In the genomic region with DNA sequence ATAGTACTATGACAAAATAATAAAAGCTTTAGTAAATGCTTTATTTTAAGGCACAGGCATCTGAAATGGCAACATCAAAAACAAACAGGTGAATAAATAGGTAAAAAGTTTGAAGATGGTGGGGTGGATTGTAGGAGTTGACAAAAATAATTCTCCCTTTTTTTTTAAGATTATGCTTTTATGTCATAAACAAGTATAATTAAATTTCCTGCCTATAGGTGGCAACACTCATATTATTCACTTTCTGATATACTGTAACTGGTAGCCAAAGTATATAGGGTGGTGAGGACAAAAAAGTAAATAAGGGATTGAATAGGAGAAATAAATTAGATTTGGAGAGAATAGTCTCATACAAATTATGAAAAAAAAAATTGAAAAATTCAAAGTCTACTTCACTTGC, we compare ENCODE assay signal across 11 cellular contexts.
DNase-seq lines count a peak whose midpoint lies in the region; ATAC-seq, FAIRE-seq and TF ChIP-seq lines count a peak whose summit lies in the region.
"Had no signal": no experiment of that assay in that cellular context is flagged by ENCODE, and none has a peak within 500 bp of the region (broad histone marks: within the 10 kb centered on the region; RNA-seq: fewer than 3 reads in every experiment).

No MANE protein-coding gene starts in this region.

- no peak overlapping the region for H3K4me3 ChIP-seq in K562
- H3K4me3 ChIP-seq: BLaER1, suprapubic skin had no signal

- no TSS peak for BruUV-seq in K562 (replicated peaks; lab: Mats Ljungman, UMichigan)

- H2AFZ ChIP-seq in K562 (ENCODE audit: low read depth, low read length) = no peak overlapping the region

- ATAC-seq in K562 = peak; percentile 53; the same call in 1 of the 3 replicates
- ATAC-seq in HG03565 (IDR thresholded peaks at IDR 0.05; ENCODE audit: unreplicated experiment) = no peak
- no peak for ATAC-seq in HG03521 (IDR thresholded peaks at IDR 0.05; ENCODE audit: unreplicated experiment)

- no peaks in the 10 kb centered on the region for H3K36me3 Mint-ChIP-seq in osteocyte (ENCODE audit: unreplicated experiment)
- H3K36me3 Mint-ChIP-seq: activated naive CD8-positive, alpha-beta T cell had no signal

- no peaks in the 10 kb centered on the region for H3K9me3 ChIP-seq in K562 (replicated peaks; ENCODE audit: control insufficient read depth, insufficient read depth, low read depth, low read length)
- H3K9me3 ChIP-seq: BLaER1, suprapubic skin had no signal

- no peak overlapping the region for H3K9ac ChIP-seq in K562 (ENCODE audit: insufficient read depth in 1 of 2, low read depth in 2 of 2, low read length in 2 of 2)
- H3K9ac ChIP-seq: BLaER1 had no signal

- no peaks in the 10 kb centered on the region for H4K20me1 ChIP-seq in K562 (replicated peaks; ENCODE audit: control insufficient read depth, insufficient read depth, low read length)

- H3K4me1 ChIP-seq in K562 (replicated peaks in 1 of 2; ENCODE audit: control insufficient read depth in 2 of 2, insufficient read depth in 2 of 2, low read length in 2 of 2) = no peaks in the 10 kb centered on the region
- H3K4me1 ChIP-seq: BLaER1, suprapubic skin had no signal

- H3K4me3 Mint-ChIP-seq in osteocyte (ENCODE audit: unreplicated experiment) = no peak overlapping the region
- H3K4me3 Mint-ChIP-seq: activated naive CD8-positive, alpha-beta T cell had no signal

- intact Hi-C loops in K562 (cut with micrococcal nuclease) = no loop called here

- CTCF ChIA-PET in K562 (lab: Yijun Ruan, JAX; ENCODE audit: low intra/inter-chr PET ratio) = no interaction called here

- no peaks in the 10 kb centered on the region for H3K9me1 ChIP-seq in K562 (ENCODE audit: control insufficient read depth, insufficient read depth, low read length)

- H3K36me3 ChIP-seq in K562 (ENCODE audit: control insufficient read depth, insufficient read depth, low read length) = peaks cover 4% of the 10 kb centered on the region; the same call in 1 of the 3 replicates
- H3K36me3 ChIP-seq: suprapubic skin had no signal

- no peak for TF ChIP-seq EP300 in K562 (IDR thresholded peaks at IDR 0.05; ENCODE audit: low read length)

- no peaks in the 10 kb centered on the region for H3K9me3 Mint-ChIP-seq in osteocyte (ENCODE audit: unreplicated experiment)

- TF ChIP-seq POLR2A in K562 (conservative IDR thresholded peaks at IDR 0.05) = no peak

- FAIRE-seq in K562 (lab: Jason Lieb, UNC) = no peak

- H3K27me3 Mint-ChIP-seq in osteocyte (ENCODE audit: unreplicated experiment) = no peaks in the 10 kb centered on the region
- H3K27me3 Mint-ChIP-seq: activated naive CD8-positive, alpha-beta T cell had no signal

- H3K4me2 ChIP-seq in K562 (ENCODE audit: insufficient read depth, low read length) = no peak overlapping the region
- H3K4me2 ChIP-seq: BLaER1 had no signal

- no peak overlapping the region for H3K27ac Mint-ChIP-seq in osteocyte (ENCODE audit: unreplicated experiment)
- H3K27ac Mint-ChIP-seq: activated naive CD8-positive, alpha-beta T cell had no signal

- H3K4me1 Mint-ChIP-seq in osteocyte (ENCODE audit: unreplicated experiment) = no peaks in the 10 kb centered on the region

- peak in 1 of 2 experiments; percentile 45; a peak in 2 of 4 replicates for TF ChIP-seq RAD21 in K562 (CRISPR knock-in tag; conservative IDR thresholded peaks at IDR 0.05 in 1 of 2, IDR thresholded peaks at IDR 0.05 in 1 of 2)

- in situ Hi-C loops in K562 (cut with MboI) = loop anchor here (25.0 kb wide), 1 partner anchor 648 kb away; no protein-coding TSS in a partner anchor

- POLR2A ChIA-PET in K562 (lab: Yijun Ruan, JAX) = no interaction called here

- H3K79me2 ChIP-seq in K562 (ENCODE audit: control insufficient read depth, insufficient read depth, low read length) = no peaks in the 10 kb centered on the region

- H3K27ac ChIP-seq in K562 (ENCODE audit: extremely low read depth, low read depth, low read length) = no peak overlapping the region
- H3K27ac ChIP-seq: BLaER1, suprapubic skin had no signal

- peak in 1 of 3 experiments; percentile 37; a peak in 2 of 6 replicates for TF ChIP-seq CTCF in K562 (IDR thresholded peaks at IDR 0.05 in 2 of 3, conservative IDR thresholded peaks at IDR 0.05 in 1 of 3; ENCODE audit: insufficient read depth in 2 of 3, low read depth in 1 of 3, low read length in 3 of 3)
- peak; percentile 50 for TF ChIP-seq CTCF in osteocyte (IDR thresholded peaks at IDR 0.05)

- H3K27me3 ChIP-seq in K562 (ENCODE audit: control insufficient read depth in 2 of 2, insufficient read depth in 2 of 2, low read length in 2 of 2) = no peaks in the 10 kb centered on the region
- H3K27me3 ChIP-seq: BLaER1, suprapubic skin had no signal

- peak; percentile 35 for DNase-seq in SHP77 treated with DMSO at 0.1 percent for 48 hours (lab: John Stamatoyannopoulos, UW)
- DNase-seq in SHP77 (lab: John Stamatoyannopoulos, UW) = no peak
- DNase-seq in LoVo (ENCODE audit: low spot score) = peak; percentile 16
- no peak for DNase-seq in K562 (ENCODE audit: extremely low read depth in 1 of 4, low spot score in 3 of 4)
- no peak for DNase-seq in osteocyte (ENCODE audit: extremely low spot score, unreplicated experiment)
- DNase-seq in NCI-H226 = no peak

TF ChIP-seq in K562, 482 proteins besides CTCF, POLR2A, EP300 and RAD21 (continues in another document):
- TF ChIP-seq ZNF561 (CRISPR knock-in tag; conservative IDR thresholded peaks at IDR 0.05) (no peak), ZNF3 (CRISPR knock-in tag; IDR thresholded peaks at IDR 0.05) (no peak)
- TF ChIP-seq, protein P1, sequence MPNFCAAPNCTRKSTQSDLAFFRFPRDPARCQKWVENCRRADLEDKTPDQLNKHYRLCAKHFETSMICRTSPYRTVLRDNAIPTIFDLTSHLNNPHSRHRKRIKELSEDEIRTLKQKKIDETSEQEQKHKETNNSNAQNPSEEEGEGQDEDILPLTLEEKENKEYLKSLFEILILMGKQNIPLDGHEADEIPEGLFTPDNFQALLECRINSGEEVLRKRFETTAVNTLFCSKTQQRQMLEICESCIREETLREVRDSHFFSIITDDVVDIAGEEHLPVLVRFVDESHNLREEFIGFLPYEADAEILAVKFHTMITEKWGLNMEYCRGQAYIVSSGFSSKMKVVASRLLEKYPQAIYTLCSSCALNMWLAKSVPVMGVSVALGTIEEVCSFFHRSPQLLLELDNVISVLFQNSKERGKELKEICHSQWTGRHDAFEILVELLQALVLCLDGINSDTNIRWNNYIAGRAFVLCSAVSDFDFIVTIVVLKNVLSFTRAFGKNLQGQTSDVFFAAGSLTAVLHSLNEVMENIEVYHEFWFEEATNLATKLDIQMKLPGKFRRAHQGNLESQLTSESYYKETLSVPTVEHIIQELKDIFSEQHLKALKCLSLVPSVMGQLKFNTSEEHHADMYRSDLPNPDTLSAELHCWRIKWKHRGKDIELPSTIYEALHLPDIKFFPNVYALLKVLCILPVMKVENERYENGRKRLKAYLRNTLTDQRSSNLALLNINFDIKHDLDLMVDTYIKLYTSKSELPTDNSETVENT (CRISPR knock-in tag; IDR thresholded peaks at IDR 0.05) = no peak
- TF ChIP-seq, protein P2, sequence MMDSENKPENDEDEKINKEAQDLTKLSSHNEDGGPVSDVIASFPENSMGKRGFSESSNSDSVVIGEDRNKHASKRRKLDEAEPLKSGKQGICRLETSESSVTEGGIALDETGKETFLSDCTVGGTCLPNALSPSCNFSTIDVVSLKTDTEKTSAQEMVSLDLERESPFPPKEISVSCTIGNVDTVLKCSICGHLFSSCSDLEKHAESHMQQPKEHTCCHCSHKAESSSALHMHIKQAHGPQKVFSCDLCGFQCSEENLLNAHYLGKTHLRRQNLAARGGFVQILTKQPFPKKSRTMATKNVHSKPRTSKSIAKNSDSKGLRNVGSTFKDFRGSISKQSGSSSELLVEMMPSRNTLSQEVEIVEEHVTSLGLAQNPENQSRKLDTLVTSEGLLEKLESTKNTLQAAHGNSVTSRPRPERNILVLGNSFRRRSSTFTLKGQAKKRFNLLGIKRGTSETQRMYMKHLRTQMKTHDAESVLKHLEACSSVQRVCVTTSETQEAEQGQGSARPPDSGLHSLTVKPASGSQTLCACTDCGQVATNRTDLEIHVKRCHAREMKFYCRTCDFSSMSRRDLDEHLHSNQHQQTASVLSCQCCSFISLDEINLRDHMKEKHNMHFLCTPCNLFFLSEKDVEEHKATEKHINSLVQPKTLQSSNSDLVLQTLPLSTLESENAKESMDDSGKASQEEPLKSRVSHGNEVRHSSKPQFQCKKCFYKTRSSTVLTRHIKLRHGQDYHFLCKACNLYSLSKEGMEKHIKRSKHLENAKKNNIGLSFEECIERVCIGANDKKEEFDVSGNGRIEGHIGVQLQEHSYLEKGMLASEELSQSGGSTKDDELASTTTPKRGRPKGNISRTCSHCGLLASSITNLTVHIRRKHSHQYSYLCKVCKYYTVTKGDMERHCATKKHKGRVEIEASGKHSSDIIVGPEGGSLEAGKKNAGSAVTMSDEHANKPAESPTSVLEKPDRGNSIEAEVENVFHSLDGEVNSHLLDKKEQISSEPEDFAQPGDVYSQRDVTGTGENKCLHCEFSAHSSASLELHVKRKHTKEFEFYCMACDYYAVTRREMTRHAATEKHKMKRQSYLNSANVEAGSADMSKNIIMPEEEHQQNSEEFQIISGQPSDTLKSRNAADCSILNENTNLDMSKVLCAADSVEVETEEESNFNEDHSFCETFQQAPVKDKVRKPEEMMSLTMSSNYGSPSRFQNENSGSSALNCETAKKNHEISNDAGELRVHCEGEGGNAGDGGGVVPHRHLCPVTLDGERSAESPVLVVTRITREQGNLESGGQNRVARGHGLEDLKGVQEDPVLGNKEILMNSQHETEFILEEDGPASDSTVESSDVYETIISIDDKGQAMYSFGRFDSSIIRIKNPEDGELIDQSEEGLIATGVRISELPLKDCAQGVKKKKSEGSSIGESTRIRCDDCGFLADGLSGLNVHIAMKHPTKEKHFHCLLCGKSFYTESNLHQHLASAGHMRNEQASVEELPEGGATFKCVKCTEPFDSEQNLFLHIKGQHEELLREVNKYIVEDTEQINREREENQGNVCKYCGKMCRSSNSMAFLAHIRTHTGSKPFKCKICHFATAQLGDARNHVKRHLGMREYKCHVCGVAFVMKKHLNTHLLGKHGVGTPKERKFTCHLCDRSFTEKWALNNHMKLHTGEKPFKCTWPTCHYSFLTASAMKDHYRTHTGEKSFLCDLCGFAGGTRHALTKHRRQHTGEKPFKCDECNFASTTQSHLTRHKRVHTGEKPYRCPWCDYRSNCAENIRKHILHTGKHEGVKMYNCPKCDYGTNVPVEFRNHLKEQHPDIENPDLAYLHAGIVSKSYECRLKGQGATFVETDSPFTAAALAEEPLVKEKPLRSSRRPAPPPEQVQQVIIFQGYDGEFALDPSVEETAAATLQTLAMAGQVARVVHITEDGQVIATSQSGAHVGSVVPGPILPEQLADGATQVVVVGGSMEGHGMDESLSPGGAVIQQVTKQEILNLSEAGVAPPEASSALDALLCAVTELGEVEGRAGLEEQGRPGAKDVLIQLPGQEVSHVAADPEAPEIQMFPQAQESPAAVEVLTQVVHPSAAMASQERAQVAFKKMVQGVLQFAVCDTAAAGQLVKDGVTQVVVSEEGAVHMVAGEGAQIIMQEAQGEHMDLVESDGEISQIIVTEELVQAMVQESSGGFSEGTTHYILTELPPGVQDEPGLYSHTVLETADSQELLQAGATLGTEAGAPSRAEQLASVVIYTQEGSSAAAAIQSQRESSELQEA (IDR thresholded peaks at IDR 0.05; ENCODE audit: low read depth) = no peak

Comparison
In these comparisons a context has a peak if more than half of its experiments do, and no peak if none do; other contexts are left out.
1. DNase-seq: peak in SHP77 treated with DMSO at 0.1 percent for 48 hours (single experiment) and LoVo (single experiment); none in SHP77 (0 of 2), K562 (0 of 4), osteocyte (single experiment) and NCI-H226 (single experiment).